Comparison of ENCODE assay signal across 14 cellular contexts in genomic region chrX:80184854-80185253, GRCh38.
DNase-seq lines count a peak whose midpoint lies in the region; ATAC-seq and TF ChIP-seq lines count a peak whose summit lies in the region.
"Had no signal": no experiment of that assay in that cellular context is flagged by ENCODE, and none has a peak within 500 bp of the region (broad histone marks: within the 10 kb centered on the region; RNA-seq: fewer than 3 reads in every experiment).

No MANE protein-coding gene starts in this region.

- CTCF ChIA-PET in PC-3 (lab: Charles Lee) = no interaction called here

- intact Hi-C loops in PC-3 (cut with micrococcal nuclease) = no loop called here

- H3K27me3 ChIP-seq in PC-3 (ENCODE audit: low read length) (no peaks in the 10 kb centered on the region), endodermal cell (ENCODE audit: control insufficient read depth, insufficient read depth, low read length, poor library complexity, severe bottlenecking) (no peaks in the 10 kb centered on the region), smooth muscle cell (ENCODE audit: low read depth) (no peaks in the 10 kb centered on the region)

- ATAC-seq in HG03354 (IDR thresholded peaks at IDR 0.05; ENCODE audit: poor library complexity, severe bottlenecking, unreplicated experiment) = peak; percentile 68
- no peak; the same call in 1 of the 2 replicates for ATAC-seq in PC-3
- no peak for ATAC-seq in HG03108 (IDR thresholded peaks at IDR 0.05; ENCODE audit: unreplicated experiment)
- ATAC-seq in HG02938 (IDR thresholded peaks at IDR 0.05; ENCODE audit: unreplicated experiment) = no peak

- BruUV-seq in PC-3 (replicated peaks; lab: Mats Ljungman, UMichigan) = no TSS peak

- no peak overlapping the region for H3K4me3 Mint-ChIP-seq in endodermal cell
- H3K4me3 Mint-ChIP-seq: CD8-positive, alpha-beta memory T cell; HFFc6; IgD-negative memory B cell had no signal

- H2AFZ ChIP-seq in PC-3 (ENCODE audit: low read length) = no peak overlapping the region
- H2AFZ ChIP-seq in smooth muscle cell (ENCODE audit: low read depth) = no peak overlapping the region

- no peaks in the 10 kb centered on the region for H3K79me2 ChIP-seq in PC-3 (ENCODE audit: low read length)
- no peaks in the 10 kb centered on the region for H3K79me2 ChIP-seq in smooth muscle cell (ENCODE audit: low read depth)

- POLR2A ChIA-PET in PC-3 (lab: Charles Lee; ENCODE audit: unreplicated experiment) = no interaction called here

- no peaks in the 10 kb centered on the region for H3F3A ChIP-seq in PC-3 (ENCODE audit: low read length, unreplicated experiment)
- H3F3A ChIP-seq in smooth muscle cell (ENCODE audit: low read depth) = no peaks in the 10 kb centered on the region

- H3K4me1 ChIP-seq in PC-3 (ENCODE audit: insufficient read depth, low read length) (no peaks in the 10 kb centered on the region), endodermal cell (ENCODE audit: control insufficient read depth, insufficient read depth, low read length) (no peaks in the 10 kb centered on the region), smooth muscle cell (ENCODE audit: low read depth) (no peaks in the 10 kb centered on the region)

- H3K27ac ChIP-seq in PC-3 (ENCODE audit: low read length) (no peak overlapping the region), endodermal cell (ENCODE audit: low read depth, low read length) (no peak overlapping the region), smooth muscle cell (ENCODE audit: low read depth) (no peak overlapping the region)

- H3K4me3 ChIP-seq in PC-3 (ENCODE audit: low read length) (no peak overlapping the region), endodermal cell (ENCODE audit: low read length) (no peak overlapping the region), smooth muscle cell (no peak overlapping the region)

- H3K27ac Mint-ChIP-seq in endodermal cell = no peak overlapping the region
- H3K27ac Mint-ChIP-seq: CD8-positive, alpha-beta memory T cell; HFFc6; IgD-negative memory B cell had no signal

- no peaks in the 10 kb centered on the region for H4K20me1 ChIP-seq in PC-3 (ENCODE audit: low read length)
- H4K20me1 ChIP-seq in smooth muscle cell (ENCODE audit: low read depth) = no peaks in the 10 kb centered on the region

- H3K36me3 Mint-ChIP-seq in endodermal cell (ENCODE audit: low read depth) = no peaks in the 10 kb centered on the region
- H3K36me3 Mint-ChIP-seq: CD8-positive, alpha-beta memory T cell; IgD-negative memory B cell had no signal

- no peaks in the 10 kb centered on the region for H3K36me3 ChIP-seq in PC-3 (ENCODE audit: low read depth, low read length)
- no peaks in the 10 kb centered on the region for H3K36me3 ChIP-seq in endodermal cell (ENCODE audit: control insufficient read depth, insufficient read depth, low read length)
- H3K36me3 ChIP-seq in smooth muscle cell (ENCODE audit: low read depth) = no peaks in the 10 kb centered on the region

- H3K4me1 Mint-ChIP-seq in endodermal cell = no peaks in the 10 kb centered on the region
- H3K4me1 Mint-ChIP-seq: CD8-positive, alpha-beta memory T cell; IgD-negative memory B cell had no signal

- no peaks in the 10 kb centered on the region for H3K9me2 ChIP-seq in PC-3 (replicated peaks; ENCODE audit: low read length)

- no peak for DNase-seq in PC-3
- DNase-seq in endodermal cell = no peak
- no peak for DNase-seq in smooth muscle cell (lab: John Stamatoyannopoulos, UW; ENCODE audit: unreplicated experiment)
- no peak for DNase-seq in retina
- DNase-seq in nucleus accumbens (lab: John Stamatoyannopoulos, UW) = no peak
- DNase-seq: CD8-positive, alpha-beta memory T cell; DMS79; HCEC 1CT; HFFc6; KG1 had no signal

- H3K9me3 ChIP-seq in PC-3 (ENCODE audit: low read length) (no peaks in the 10 kb centered on the region), endodermal cell (ENCODE audit: control insufficient read depth, low read length) (no peaks in the 10 kb centered on the region), smooth muscle cell (replicated peaks; ENCODE audit: low read depth) (no peaks in the 10 kb centered on the region)

- H3K9ac ChIP-seq in PC-3 (ENCODE audit: low read length) (no peak overlapping the region), endodermal cell (ENCODE audit: extremely low read depth, low read length, poor library complexity, severe bottlenecking) (no peak overlapping the region), smooth muscle cell (ENCODE audit: low read depth) (no peak overlapping the region)

- H3K9me3 Mint-ChIP-seq in endodermal cell = peaks cover 24% of the 10 kb centered on the region

- TF ChIP-seq CTCF in PC-3 (conservative IDR thresholded peaks at IDR 0.05; ENCODE audit: low read depth, low read length) (peak; percentile 13; the same call in 1 of the 2 replicates), endodermal cell (conservative IDR thresholded peaks at IDR 0.05) (peak; percentile 29), smooth muscle cell (IDR thresholded peaks at IDR 0.05; ENCODE audit: borderline replicate concordance, insufficient read depth, poor library complexity, severe bottlenecking) (peak; percentile 6)

- H3K27me3 Mint-ChIP-seq in endodermal cell (ENCODE audit: insufficient read depth) = no peaks in the 10 kb centered on the region
- H3K27me3 Mint-ChIP-seq: IgD-negative memory B cell had no signal

- H3K4me2 ChIP-seq in PC-3 (ENCODE audit: low read length) (no peak overlapping the region), smooth muscle cell (no peak overlapping the region)

- WGBS in endodermal cell (ENCODE audit: insufficient coverage in 1 of 2, insufficient read length in 1 of 2), 2 experiments = 100% methylated on average over 1 of the region's 2 CpGs; no CpG with 5 or more reads in 1 of the 2 experiments
- 71% methylated on average over 2 of the region's 2 CpGs for WGBS in smooth muscle cell (ENCODE audit: low lambda C conversion rate)
